28 cellular contexts compared by ENCODE assay signal in genomic region chr22:47299211-47299878, GRCh38.
DNase-seq lines count a peak whose midpoint lies in the region; ATAC-seq and TF ChIP-seq lines count a peak whose summit lies in the region.
"Had no signal": no experiment of that assay in that cellular context is flagged by ENCODE, and none has a peak within 500 bp of the region (broad histone marks: within the 10 kb centered on the region; RNA-seq: fewer than 3 reads in every experiment).

No MANE protein-coding gene starts in this region.

- H3K27ac ChIP-seq in SK-N-SH (ENCODE audit: low read depth in 2 of 2, low read length in 1 of 2): no peak overlapping the region
- H3K27ac ChIP-seq: 22Rv1, C4-2B, HL-60, PC-9, SJSA1 had no signal

- no peaks in the 10 kb centered on the region for H3K27me3 Mint-ChIP-seq in type B pancreatic cell
- H3K27me3 Mint-ChIP-seq in progenitor cell of endocrine pancreas: no peaks in the 10 kb centered on the region

- POLR2A ChIA-PET in SK-N-SH (lab: Yijun Ruan, JAX): no interaction called here

- no peak for TF ChIP-seq CTCF in SK-N-SH (IDR thresholded peaks at IDR 0.05)
- TF ChIP-seq CTCF in type B pancreatic cell (conservative IDR thresholded peaks at IDR 0.05): no peak
- no peak for TF ChIP-seq CTCF in progenitor cell of endocrine pancreas (IDR thresholded peaks at IDR 0.05; ENCODE audit: unreplicated experiment)

- no peaks in the 10 kb centered on the region for H3K9me3 ChIP-seq in SK-N-SH
- H3K9me3 ChIP-seq: SJSA1 had no signal

- no peaks in the 10 kb centered on the region for H3K79me2 ChIP-seq in SK-N-SH (ENCODE audit: insufficient read depth)

- H3K4me1 Mint-ChIP-seq in type B pancreatic cell (ENCODE audit: unreplicated experiment) (no peaks in the 10 kb centered on the region), progenitor cell of endocrine pancreas (ENCODE audit: low read depth) (no peaks in the 10 kb centered on the region)
- H3K4me1 Mint-ChIP-seq: B cell; CD8-positive, alpha-beta memory T cell had no signal

- WGBS in SK-N-SH (ENCODE audit: low lambda C conversion rate): 65% methylated on average over 9 of the region's 18 CpGs

- no peaks in the 10 kb centered on the region for H3K9me3 Mint-ChIP-seq in type B pancreatic cell
- H3K9me3 Mint-ChIP-seq in progenitor cell of endocrine pancreas (ENCODE audit: low read depth): peaks cover 43% of the 10 kb centered on the region

- H3F3A ChIP-seq in SK-N-SH (replicated peaks; ENCODE audit: insufficient read depth): no peaks in the 10 kb centered on the region

- peak; percentile 13 for DNase-seq in SK-N-SH
- peak; percentile 19 for DNase-seq in D341Med (ENCODE audit: low spot score)
- peak; percentile 25 for DNase-seq in ecto neural progenitor cell (ENCODE audit: low spot score)
- DNase-seq in type B pancreatic cell (ENCODE audit: extremely low spot score, unreplicated experiment): peak; percentile 45
- no peak for DNase-seq in progenitor cell of endocrine pancreas (ENCODE audit: low spot score, unreplicated experiment)
- DNase-seq: CD8-positive, alpha-beta memory T cell; DMS79 treated with DMSO at 0.1 percent for 48 hours; GF-D8; Karpas-422; NCI-H1092 treated with DMSO at 0.1 percent for 48 hours; NCI-H1436; NCI-H187; NCI-H2081 treated with DMSO at 0.1 percent for 48 hours; NCI-H2171 treated with DMSO at 0.1 percent for 48 hours; NCI-H345; NCI-H524; NCI-H82; NK-92 treated with Interleukin-12 subunit alpha and Interleukin-12 subunit beta, amount 100 ng/mL, for 24 hours; PC-9 had no signal

- H3K36me3 Mint-ChIP-seq in type B pancreatic cell (no peaks in the 10 kb centered on the region), progenitor cell of endocrine pancreas (ENCODE audit: insufficient read depth) (peaks cover 4% of the 10 kb centered on the region)
- H3K36me3 Mint-ChIP-seq: CD8-positive, alpha-beta memory T cell had no signal

- no peak for TF ChIP-seq RAD21 in SK-N-SH (IDR thresholded peaks at IDR 0.05; ENCODE audit: low read length)

- no peak overlapping the region for H3K4me3 ChIP-seq in SK-N-SH (ENCODE audit: low read depth in 2 of 2, low read length in 1 of 2)
- H3K4me3 ChIP-seq: PC-9, SJSA1 had no signal

- H3K27me3 ChIP-seq in SK-N-SH (ENCODE audit: insufficient read depth): no peaks in the 10 kb centered on the region; the same call in 1 of the 2 replicates
- H3K27me3 ChIP-seq: SJSA1 had no signal

- H4K20me1 ChIP-seq in SK-N-SH (ENCODE audit: insufficient read depth): no peaks in the 10 kb centered on the region

- no peak overlapping the region for H3K9ac ChIP-seq in SK-N-SH

- H3K36me3 ChIP-seq in SK-N-SH (replicated peaks in 1 of 2; ENCODE audit: control insufficient read depth in 1 of 2, insufficient read depth in 2 of 2, low read length in 1 of 2): no peaks in the 10 kb centered on the region
- H3K36me3 ChIP-seq: SJSA1 had no signal

- CTCF ChIA-PET in SK-N-SH (lab: Yijun Ruan, JAX): no interaction called here

- no peak overlapping the region for H3K4me2 ChIP-seq in SK-N-SH
- H3K4me2 ChIP-seq: PC-9 had no signal

- TF ChIP-seq EP300 in SK-N-SH (IDR thresholded peaks at IDR 0.05; ENCODE audit: borderline replicate concordance in 1 of 2, low read depth in 1 of 2, low read length in 1 of 2): no peak

- no peak overlapping the region for H3K4me3 Mint-ChIP-seq in type B pancreatic cell
- H3K4me3 Mint-ChIP-seq in progenitor cell of endocrine pancreas (ENCODE audit: low read depth): no peak overlapping the region
- H3K4me3 Mint-ChIP-seq: B cell; CD8-positive, alpha-beta memory T cell had no signal

- ATAC-seq in SK-N-SH treated with all-trans-retinoic acid at 6 μM for 48 hours (no peak), HG02885 (IDR thresholded peaks at IDR 0.05; ENCODE audit: poor library complexity, unreplicated experiment) (no peak)
- ATAC-seq: HCT116, Right ventricle myocardium inferior had no signal

- H2AFZ ChIP-seq in SK-N-SH (ENCODE audit: low read depth): no peak overlapping the region
- H2AFZ ChIP-seq: PC-9 had no signal

- H3K27ac Mint-ChIP-seq in type B pancreatic cell (no peak overlapping the region), progenitor cell of endocrine pancreas (no peak overlapping the region)
- H3K27ac Mint-ChIP-seq: B cell had no signal

- no peaks in the 10 kb centered on the region for H3K4me1 ChIP-seq in SK-N-SH (ENCODE audit: control insufficient read depth in 1 of 2, insufficient read depth in 2 of 2, low read depth in 1 of 2, low read length in 1 of 2)
- H3K4me1 ChIP-seq: SJSA1 had no signal

- no peaks in the 10 kb centered on the region for H3K9me2 ChIP-seq in SK-N-SH

TF ChIP-seq in SK-N-SH, 30 proteins besides CTCF, POLR2A, EP300 and RAD21:
- TF ChIP-seq GABPA (IDR thresholded peaks at IDR 0.05; ENCODE audit: low read depth): no peak
- no peak for TF ChIP-seq GATA2 (CRISPR knock-in tag; IDR thresholded peaks at IDR 0.05)
- TF ChIP-seq TCF12 (IDR thresholded peaks at IDR 0.05): no peak
- no peak for TF ChIP-seq NFIC (IDR thresholded peaks at IDR 0.05; ENCODE audit: borderline replicate concordance)
- no peak for TF ChIP-seq IRF3 (IDR thresholded peaks at IDR 0.05; ENCODE audit: low read depth, low read length)
- no peak for TF ChIP-seq RCOR1 (IDR thresholded peaks at IDR 0.05; ENCODE audit: low read length)
- no peak for TF ChIP-seq RXRA (IDR thresholded peaks at IDR 0.05; ENCODE audit: borderline replicate concordance, low read depth)

TF ChIP-seq in SK-N-SH treated with all-trans-retinoic acid at 6 μM for 48 hours, 23 proteins besides CTCF, POLR2A, EP300 and RAD21:
- no peak for TF ChIP-seq ZNF70 (CRISPR knock-in tag; IDR thresholded peaks at IDR 0.05)
- no peak for TF ChIP-seq SNAI2 (CRISPR knock-in tag; IDR thresholded peaks at IDR 0.05)
- TF ChIP-seq PPARA (CRISPR knock-in tag; IDR thresholded peaks at IDR 0.05; ENCODE audit: borderline replicate concordance): no peak
- TF ChIP-seq ZFP3 (CRISPR knock-in tag; IDR thresholded peaks at IDR 0.05): no peak
- TF ChIP-seq POU6F1 (CRISPR knock-in tag; IDR thresholded peaks at IDR 0.05; ENCODE audit: borderline replicate concordance, low read depth): no peak
- no peak for TF ChIP-seq ZNF565 (CRISPR knock-in tag; conservative IDR thresholded peaks at IDR 0.05; ENCODE audit: low read depth)
